In genomic region chr14:105414456-105415371, GRCh38 we compare ENCODE assay signal across 8 cellular contexts. TPM values are rescaled to one million over a fixed set of nuclear protein-coding genes. Genes with fewer than 3 reads are reported as not detected.
DNase-seq lines count a peak whose midpoint lies in the region; ATAC-seq and TF ChIP-seq lines count a peak whose summit lies in the region.

No MANE protein-coding gene starts in this region.

- TF ChIP-seq RAD21 in neural cell (conservative IDR thresholded peaks at IDR 0.05), result no peak

- H3K4me1 ChIP-seq in stomach, result peaks cover 24 to 45% (median 42%) of the 10 kb centered on the region in 4 donors

- no peaks in the 10 kb centered on the region for H4K20me1 ChIP-seq in neural cell (ENCODE audit: insufficient read depth)

- intact Hi-C loops in stomach (cut with DNase I; ENCODE audit: low total_unique reads), result no loop called here

- no peak overlapping the region for H3K4me2 ChIP-seq in neural cell (ENCODE audit: low read length)

- H3K4me3 ChIP-seq in neural cell (ENCODE audit: low read length) (peak overlapping the region; percentile 57), stomach (peak overlapping the region; percentile 50 to 56 (median 53))

- H2AFZ ChIP-seq in neural cell (ENCODE audit: low read depth, low read length), result peak overlapping the region; percentile 19

- DNase-seq in GM13976 (ENCODE audit: low spot score) (peak; percentile 89), OCI-M1 (lab: John Stamatoyannopoulos, UW) (peak; percentile 65), activated gamma-delta T cell (lab: John Stamatoyannopoulos, UW) (peak; percentile 41), foreskin melanocyte (peak; percentile 60), stomach (peak; percentile 69)

- TF ChIP-seq EP300 in neural cell (conservative IDR thresholded peaks at IDR 0.05; ENCODE audit: poor library complexity, severe bottlenecking) (no peak), stomach (IDR thresholded peaks at IDR 0.05) (no peak)

- TF ChIP-seq POLR2A in stomach (IDR thresholded peaks at IDR 0.05), result no peak

- in situ Hi-C loops in GM13976 (cut with MboI; ENCODE audit: low sequenced_read_pairs, unreplicated experiment), result no loop called here

- TF ChIP-seq CTCF in GM13976 (IDR thresholded peaks at IDR 0.05; ENCODE audit: borderline replicate concordance, control extremely low read depth, extremely low read depth, insufficient read depth, missing control alignments), result peak; percentile 80
- peak; percentile 71 for TF ChIP-seq CTCF in neural cell (IDR thresholded peaks at IDR 0.05; ENCODE audit: poor library complexity, severe bottlenecking)
- peak in 4 of 7 experiments; percentile 47 to 82 (median 76) for TF ChIP-seq CTCF in stomach (IDR thresholded peaks at IDR 0.05)

- H3K27me3 ChIP-seq in neural cell (ENCODE audit: insufficient read depth, low read depth, low read length) (peaks cover 17% of the 10 kb centered on the region), stomach (peaks cover 0 to 52% (median 17%) of the 10 kb centered on the region in 3 donors)

- H3K79me2 ChIP-seq in neural cell (replicated peaks; ENCODE audit: insufficient read depth, low read length), result peaks cover 8% of the 10 kb centered on the region

- H3F3A ChIP-seq in neural cell (ENCODE audit: insufficient read depth, low read length, poor library complexity, severe bottlenecking), result peaks cover 4% of the 10 kb centered on the region

- H3K36me3 ChIP-seq in neural cell (ENCODE audit: insufficient read depth, low read length), result no peaks in the 10 kb centered on the region
- H3K36me3 ChIP-seq in stomach, result no peaks in the 10 kb centered on the region

- H3K27ac ChIP-seq in neural cell (ENCODE audit: low read length) (no peak overlapping the region), stomach (peak overlapping the region in 4 of 5 donors; percentile 38 to 73 (median 40))

- peak overlapping the region; percentile 41 for H3K9ac ChIP-seq in neural cell (ENCODE audit: low read length)

- ATAC-seq in HG03432 (IDR thresholded peaks at IDR 0.05; ENCODE audit: unreplicated experiment), result peak; percentile 66
- ATAC-seq in HG02571 (IDR thresholded peaks at IDR 0.05; ENCODE audit: unreplicated experiment), result no peak

- WGBS in stomach, 5 donors, result 12 to 24% (median 14%) methylated on average over 44 to 79 of the region's 79 CpGs

- H3K9me3 ChIP-seq in neural cell (ENCODE audit: low read length) (no peaks in the 10 kb centered on the region), stomach (no peaks in the 10 kb centered on the region)

- H3K9me2 ChIP-seq in neural cell (ENCODE audit: insufficient read depth, low read length), result no peaks in the 10 kb centered on the region

TF ChIP-seq in neural cell, 6 proteins besides CTCF, POLR2A, EP300 and RAD21:
- TF ChIP-seq EZH2 (IDR thresholded peaks at IDR 0.05; ENCODE audit: borderline replicate concordance, insufficient read depth, low read length, poor library complexity, severe bottlenecking) (no peak), MXI1 (conservative IDR thresholded peaks at IDR 0.05; ENCODE audit: poor library complexity, severe bottlenecking) (peak; percentile 52), SMC3 (conservative IDR thresholded peaks at IDR 0.05; ENCODE audit: poor library complexity) (no peak), TAF1 (IDR thresholded peaks at IDR 0.05; ENCODE audit: low read depth) (no peak), POLR2AphosphoS5 (IDR thresholded peaks at IDR 0.05) (peak; percentile 38)
- TF ChIP-seq, protein P1, sequence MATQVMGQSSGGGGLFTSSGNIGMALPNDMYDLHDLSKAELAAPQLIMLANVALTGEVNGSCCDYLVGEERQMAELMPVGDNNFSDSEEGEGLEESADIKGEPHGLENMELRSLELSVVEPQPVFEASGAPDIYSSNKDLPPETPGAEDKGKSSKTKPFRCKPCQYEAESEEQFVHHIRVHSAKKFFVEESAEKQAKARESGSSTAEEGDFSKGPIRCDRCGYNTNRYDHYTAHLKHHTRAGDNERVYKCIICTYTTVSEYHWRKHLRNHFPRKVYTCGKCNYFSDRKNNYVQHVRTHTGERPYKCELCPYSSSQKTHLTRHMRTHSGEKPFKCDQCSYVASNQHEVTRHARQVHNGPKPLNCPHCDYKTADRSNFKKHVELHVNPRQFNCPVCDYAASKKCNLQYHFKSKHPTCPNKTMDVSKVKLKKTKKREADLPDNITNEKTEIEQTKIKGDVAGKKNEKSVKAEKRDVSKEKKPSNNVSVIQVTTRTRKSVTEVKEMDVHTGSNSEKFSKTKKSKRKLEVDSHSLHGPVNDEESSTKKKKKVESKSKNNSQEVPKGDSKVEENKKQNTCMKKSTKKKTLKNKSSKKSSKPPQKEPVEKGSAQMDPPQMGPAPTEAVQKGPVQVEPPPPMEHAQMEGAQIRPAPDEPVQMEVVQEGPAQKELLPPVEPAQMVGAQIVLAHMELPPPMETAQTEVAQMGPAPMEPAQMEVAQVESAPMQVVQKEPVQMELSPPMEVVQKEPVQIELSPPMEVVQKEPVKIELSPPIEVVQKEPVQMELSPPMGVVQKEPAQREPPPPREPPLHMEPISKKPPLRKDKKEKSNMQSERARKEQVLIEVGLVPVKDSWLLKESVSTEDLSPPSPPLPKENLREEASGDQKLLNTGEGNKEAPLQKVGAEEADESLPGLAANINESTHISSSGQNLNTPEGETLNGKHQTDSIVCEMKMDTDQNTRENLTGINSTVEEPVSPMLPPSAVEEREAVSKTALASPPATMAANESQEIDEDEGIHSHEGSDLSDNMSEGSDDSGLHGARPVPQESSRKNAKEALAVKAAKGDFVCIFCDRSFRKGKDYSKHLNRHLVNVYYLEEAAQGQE (IDR thresholded peaks at IDR 0.05; ENCODE audit: borderline replicate concordance), result no peak

RNA-seq across cellular contexts. Expression of gene MTA1, which starts 4.9 kb away (rescaled TPM):
- polyA plus RNA-seq in neural cell, result 94.0 and 101 TPM in 2 replicates
- polyA minus RNA-seq in neural cell, result 80.9 and 90.3 TPM in 2 replicates
- 100 to 1,000 TPM in 2 of 5 donors, 10 to 100 TPM in 3; 49.8 to 183 (median 85.5) TPM for total RNA-seq in stomach
- polyA plus RNA-seq in stomach, result 10 to 100 TPM; 24.9 to 57.1 (median 40.3) TPM

RNA-seq across cellular contexts. Expression of gene TEX22, which starts 16.4 kb away (rescaled TPM):
- polyA plus RNA-seq in neural cell, result 0.22 TPM in 1 of 2 replicates, not detected in the other
- 0.69 TPM in 1 of 2 replicates, not detected in the other for polyA minus RNA-seq in neural cell
- total RNA-seq in stomach, result under 1 TPM in 1 of 5 donors, not detected in 4; 0.18 TPM
- under 1 TPM in 1 of 3 donors, not detected in 2; 0.35 TPM for polyA plus RNA-seq in stomach

RNA-seq across cellular contexts. Expression of gene CRIP2, which starts 59.9 kb away (rescaled TPM):
- polyA plus RNA-seq in neural cell (214 and 258 TPM in 2 replicates), stomach (100 to 1,000 TPM in 1 of 3 donors, 10 to 100 TPM in 2; 68.5 to 127 (median 94.7) TPM)
- polyA minus RNA-seq in neural cell, result 85.4 and 87.6 TPM in 2 replicates
- 100 to 1,000 TPM in 1 of 5 donors, 10 to 100 TPM in 4; 36.0 to 135 (median 72.7) TPM for total RNA-seq in stomach
